Comparison of ENCODE assay signal across 14 cellular contexts in the genomic region with DNA sequence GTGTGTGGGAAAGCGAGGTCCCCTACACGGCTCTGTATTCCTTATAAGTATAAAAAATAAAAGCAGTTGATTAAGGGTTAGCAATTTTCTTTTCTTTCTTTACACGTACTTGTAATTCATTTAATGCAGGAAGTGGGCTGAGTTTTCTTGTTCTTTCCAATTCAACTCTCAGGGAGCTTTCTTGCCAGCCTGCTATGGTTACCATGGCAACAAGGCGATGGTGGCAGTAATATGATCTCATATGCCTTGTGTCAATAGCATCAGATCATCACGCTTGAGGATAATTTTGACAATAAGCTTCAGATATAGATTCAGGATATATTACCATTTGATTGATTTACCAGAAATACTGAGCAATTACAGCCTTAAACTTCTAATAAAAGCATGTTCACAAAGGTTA.
DNase-seq lines count a peak whose midpoint lies in the region; ATAC-seq and FAIRE-seq lines count a peak whose summit lies in the region.
"Had no signal": no experiment of that assay in that cellular context is flagged by ENCODE, and none has a peak within 500 bp of the region (broad histone marks: within the 10 kb centered on the region; RNA-seq: fewer than 3 reads in every experiment).

No MANE protein-coding gene starts in this region.

- ATAC-seq in GM21390 (IDR thresholded peaks at IDR 0.05; ENCODE audit: unreplicated experiment) (no peak), HG02840 (IDR thresholded peaks at IDR 0.05; ENCODE audit: low FRiP score, unreplicated experiment) (no peak)

- H3K9ac ChIP-seq in SK-N-MC (ENCODE audit: insufficient read length) = no peak overlapping the region

- no peaks in the 10 kb centered on the region for H3K36me3 ChIP-seq in SK-N-MC (ENCODE audit: insufficient read depth, low read length)
- H3K36me3 ChIP-seq: prostate gland, upper lobe of left lung had no signal

- H3K4me3 ChIP-seq in SK-N-MC = no peak overlapping the region
- H3K4me3 ChIP-seq: prostate gland, upper lobe of left lung had no signal

- H3K27ac ChIP-seq in SK-N-MC = no peak overlapping the region
- H3K27ac ChIP-seq: 22Rv1, prostate gland, upper lobe of left lung had no signal

- FAIRE-seq in RCC 7860 (lab: Jason Lieb, UNC) = no peak

- DNase-seq in DMS79 treated with DMSO at 0.1 percent for 48 hours (lab: John Stamatoyannopoulos, UW) = peak; percentile 16
- DNase-seq in DMS79 (lab: John Stamatoyannopoulos, UW) = no peak
- DNase-seq in NCI-H2171 (lab: John Stamatoyannopoulos, UW) = peak; percentile 78
- DNase-seq in SK-N-MC (ENCODE audit: low read depth, low spot score) = peak; percentile 39
- peak; percentile 21 for DNase-seq in occipital lobe (lab: John Stamatoyannopoulos, UW)
- no peak for DNase-seq in RCC 7860 (ENCODE audit: low spot score)
- DNase-seq: activated CD4-positive, alpha-beta memory T cell treated with anti-CD3 and anti-CD28 coated beads for 36 hours; CD8-positive, alpha-beta memory T cell; RPMI8226; upper lobe of left lung had no signal

- no peaks in the 10 kb centered on the region for H3K9me3 ChIP-seq in SK-N-MC (ENCODE audit: low read depth, low read length)
- H3K9me3 ChIP-seq: prostate gland, upper lobe of left lung had no signal

Comparison
In these comparisons a context has a peak if more than half of its experiments do, and no peak if none do; other contexts are left out.
1. DNase-seq: peak in DMS79 treated with DMSO at 0.1 percent for 48 hours (single experiment), NCI-H2171 (single experiment), SK-N-MC (single experiment) and occipital lobe (single experiment); none in DMS79 (single experiment) and RCC 7860 (single experiment).